1 cellular context compared by ENCODE assay signal in the genomic region with DNA sequence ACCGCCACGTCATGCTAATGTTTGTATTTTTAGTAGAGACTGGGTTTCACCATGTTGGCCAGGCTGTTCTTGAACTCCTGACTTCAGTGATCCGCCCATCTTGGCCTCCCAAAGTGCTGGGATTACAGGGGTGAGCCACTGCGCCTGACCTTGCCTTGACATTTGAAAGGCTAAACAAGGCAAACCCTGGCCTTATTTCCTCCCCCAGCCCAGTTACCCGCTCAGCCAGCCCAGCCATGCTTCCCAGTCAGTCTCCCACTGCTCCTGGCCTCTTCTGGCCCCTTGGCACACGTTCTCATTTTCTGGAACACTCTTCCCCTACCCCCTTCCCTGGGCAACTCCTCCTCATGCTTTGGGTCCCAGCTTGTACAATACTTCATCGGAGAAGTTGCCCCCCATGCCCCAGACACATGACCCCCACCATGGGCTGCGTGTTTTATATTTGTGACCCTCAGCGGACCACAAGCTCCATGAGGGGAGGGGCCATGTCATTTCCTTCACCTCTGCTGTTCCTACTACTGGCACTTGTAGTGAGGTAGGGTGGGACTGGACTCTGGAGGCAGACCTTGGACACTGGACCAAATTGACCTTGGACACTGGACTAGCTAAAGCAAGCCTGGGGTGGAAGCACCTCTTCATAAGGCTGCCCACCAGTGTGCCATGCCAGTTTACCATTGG.
TF ChIP-seq lines count a peak whose summit lies in the region.

No MANE protein-coding gene starts in this region.

TF ChIP-seq in WTC11, 78 proteins besides CTCF, POLR2A, EP300 and RAD21:
- TF ChIP-seq ZNF317 (CRISPR knock-in tag; IDR thresholded peaks at IDR 0.05; ENCODE audit: borderline replicate concordance, low read depth) (no peak), ZNF121 (CRISPR knock-in tag; IDR thresholded peaks at IDR 0.05) (no peak), NR1H2 (CRISPR knock-in tag; IDR thresholded peaks at IDR 0.05) (no peak), ETV6 (CRISPR knock-in tag; IDR thresholded peaks at IDR 0.05) (no peak), ZNF138 (CRISPR knock-in tag; conservative IDR thresholded peaks at IDR 0.05) (no peak), PRRX2 (CRISPR knock-in tag; IDR thresholded peaks at IDR 0.05) (no peak), ZNF423 (CRISPR knock-in tag; IDR thresholded peaks at IDR 0.05) (no peak), ZNF671 (CRISPR knock-in tag; IDR thresholded peaks at IDR 0.05) (no peak), NR3C1 (CRISPR knock-in tag; conservative IDR thresholded peaks at IDR 0.05; ENCODE audit: low read depth) (no peak)
- TF ChIP-seq, protein P1, sequence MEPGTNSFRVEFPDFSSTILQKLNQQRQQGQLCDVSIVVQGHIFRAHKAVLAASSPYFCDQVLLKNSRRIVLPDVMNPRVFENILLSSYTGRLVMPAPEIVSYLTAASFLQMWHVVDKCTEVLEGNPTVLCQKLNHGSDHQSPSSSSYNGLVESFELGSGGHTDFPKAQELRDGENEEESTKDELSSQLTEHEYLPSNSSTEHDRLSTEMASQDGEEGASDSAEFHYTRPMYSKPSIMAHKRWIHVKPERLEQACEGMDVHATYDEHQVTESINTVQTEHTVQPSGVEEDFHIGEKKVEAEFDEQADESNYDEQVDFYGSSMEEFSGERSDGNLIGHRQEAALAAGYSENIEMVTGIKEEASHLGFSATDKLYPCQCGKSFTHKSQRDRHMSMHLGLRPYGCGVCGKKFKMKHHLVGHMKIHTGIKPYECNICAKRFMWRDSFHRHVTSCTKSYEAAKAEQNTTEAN (CRISPR knock-in tag; IDR thresholded peaks at IDR 0.05) = no peak
- TF ChIP-seq, protein P2, sequence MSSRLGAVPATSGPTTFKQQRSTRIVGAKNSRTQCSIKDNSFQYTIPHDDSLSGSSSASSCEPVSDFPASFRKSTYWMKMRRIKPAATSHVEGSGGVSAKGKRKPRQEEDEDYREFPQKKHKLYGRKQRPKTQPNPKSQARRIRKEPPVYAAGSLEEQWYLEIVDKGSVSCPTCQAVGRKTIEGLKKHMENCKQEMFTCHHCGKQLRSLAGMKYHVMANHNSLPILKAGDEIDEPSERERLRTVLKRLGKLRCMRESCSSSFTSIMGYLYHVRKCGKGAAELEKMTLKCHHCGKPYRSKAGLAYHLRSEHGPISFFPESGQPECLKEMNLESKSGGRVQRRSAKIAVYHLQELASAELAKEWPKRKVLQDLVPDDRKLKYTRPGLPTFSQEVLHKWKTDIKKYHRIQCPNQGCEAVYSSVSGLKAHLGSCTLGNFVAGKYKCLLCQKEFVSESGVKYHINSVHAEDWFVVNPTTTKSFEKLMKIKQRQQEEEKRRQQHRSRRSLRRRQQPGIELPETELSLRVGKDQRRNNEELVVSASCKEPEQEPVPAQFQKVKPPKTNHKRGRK (CRISPR knock-in tag; IDR thresholded peaks at IDR 0.05; ENCODE audit: borderline replicate concordance) = no peak
- TF ChIP-seq, protein P3, sequence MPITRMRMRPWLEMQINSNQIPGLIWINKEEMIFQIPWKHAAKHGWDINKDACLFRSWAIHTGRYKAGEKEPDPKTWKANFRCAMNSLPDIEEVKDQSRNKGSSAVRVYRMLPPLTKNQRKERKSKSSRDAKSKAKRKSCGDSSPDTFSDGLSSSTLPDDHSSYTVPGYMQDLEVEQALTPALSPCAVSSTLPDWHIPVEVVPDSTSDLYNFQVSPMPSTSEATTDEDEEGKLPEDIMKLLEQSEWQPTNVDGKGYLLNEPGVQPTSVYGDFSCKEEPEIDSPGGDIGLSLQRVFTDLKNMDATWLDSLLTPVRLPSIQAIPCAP (CRISPR knock-in tag; IDR thresholded peaks at IDR 0.05) = no peak
- TF ChIP-seq, protein P4, sequence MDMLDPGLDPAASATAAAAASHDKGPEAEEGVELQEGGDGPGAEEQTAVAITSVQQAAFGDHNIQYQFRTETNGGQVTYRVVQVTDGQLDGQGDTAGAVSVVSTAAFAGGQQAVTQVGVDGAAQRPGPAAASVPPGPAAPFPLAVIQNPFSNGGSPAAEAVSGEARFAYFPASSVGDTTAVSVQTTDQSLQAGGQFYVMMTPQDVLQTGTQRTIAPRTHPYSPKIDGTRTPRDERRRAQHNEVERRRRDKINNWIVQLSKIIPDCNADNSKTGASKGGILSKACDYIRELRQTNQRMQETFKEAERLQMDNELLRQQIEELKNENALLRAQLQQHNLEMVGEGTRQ (CRISPR knock-in tag; IDR thresholded peaks at IDR 0.05) = no peak
- TF ChIP-seq, protein P5, sequence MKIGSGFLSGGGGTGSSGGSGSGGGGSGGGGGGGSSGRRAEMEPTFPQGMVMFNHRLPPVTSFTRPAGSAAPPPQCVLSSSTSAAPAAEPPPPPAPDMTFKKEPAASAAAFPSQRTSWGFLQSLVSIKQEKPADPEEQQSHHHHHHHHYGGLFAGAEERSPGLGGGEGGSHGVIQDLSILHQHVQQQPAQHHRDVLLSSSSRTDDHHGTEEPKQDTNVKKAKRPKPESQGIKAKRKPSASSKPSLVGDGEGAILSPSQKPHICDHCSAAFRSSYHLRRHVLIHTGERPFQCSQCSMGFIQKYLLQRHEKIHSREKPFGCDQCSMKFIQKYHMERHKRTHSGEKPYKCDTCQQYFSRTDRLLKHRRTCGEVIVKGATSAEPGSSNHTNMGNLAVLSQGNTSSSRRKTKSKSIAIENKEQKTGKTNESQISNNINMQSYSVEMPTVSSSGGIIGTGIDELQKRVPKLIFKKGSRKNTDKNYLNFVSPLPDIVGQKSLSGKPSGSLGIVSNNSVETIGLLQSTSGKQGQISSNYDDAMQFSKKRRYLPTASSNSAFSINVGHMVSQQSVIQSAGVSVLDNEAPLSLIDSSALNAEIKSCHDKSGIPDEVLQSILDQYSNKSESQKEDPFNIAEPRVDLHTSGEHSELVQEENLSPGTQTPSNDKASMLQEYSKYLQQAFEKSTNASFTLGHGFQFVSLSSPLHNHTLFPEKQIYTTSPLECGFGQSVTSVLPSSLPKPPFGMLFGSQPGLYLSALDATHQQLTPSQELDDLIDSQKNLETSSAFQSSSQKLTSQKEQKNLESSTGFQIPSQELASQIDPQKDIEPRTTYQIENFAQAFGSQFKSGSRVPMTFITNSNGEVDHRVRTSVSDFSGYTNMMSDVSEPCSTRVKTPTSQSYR (CRISPR knock-in tag; IDR thresholded peaks at IDR 0.05) = no peak
